Comparison of ENCODE assay signal across 28 cellular contexts in genomic region chr1:183147735-183148134, GRCh38. TPM values are rescaled to one million over a fixed set of nuclear protein-coding genes. Genes with fewer than 3 reads are reported as not detected.
DNase-seq lines count a peak whose midpoint lies in the region; ATAC-seq and TF ChIP-seq lines count a peak whose summit lies in the region.
"Had no signal": no experiment of that assay in that cellular context is flagged by ENCODE, and none has a peak within 500 bp of the region (broad histone marks: within the 10 kb centered on the region; RNA-seq: fewer than 3 reads in every experiment).

No MANE protein-coding gene starts in this region.

- H3K36me3 Mint-ChIP-seq in GM23338 (ENCODE audit: low read depth), result no peaks in the 10 kb centered on the region
- H3K36me3 Mint-ChIP-seq: CD8-positive, alpha-beta T cell; naive thymus-derived CD8-positive, alpha-beta T cell had no signal

- H3K9me3 Mint-ChIP-seq in GM23338, result no peaks in the 10 kb centered on the region
- H3K9me3 Mint-ChIP-seq: activated naive CD8-positive, alpha-beta T cell treated with anti-CD3 and anti-CD28 coated beads, Interleukin-2, amount 50 U/mL, for 24 hours; activated T-cell treated with anti-CD3 and anti-CD28 coated beads, Interleukin-2, amount 50 U/mL, for 24 hours; CD8-positive, alpha-beta T cell; naive thymus-derived CD8-positive, alpha-beta T cell; T-helper 1 cell treated with Interleukin-12 subunit alpha and Interleukin-12 subunit beta and Interleukin-4 antibody, amounts not matched to agents 30 μg/mL and 1 μg/mL, for 36 hours had no signal

- H3K4me2 ChIP-seq in GM23338, result no peak overlapping the region

- no peak for DNase-seq in GM23338 (ENCODE audit: low spot score)
- DNase-seq in RWPE2 (ENCODE audit: low spot score), result no peak
- DNase-seq in fibroblast of gingiva (ENCODE audit: low read depth), result peak; percentile 35
- no peak for DNase-seq in sigmoid colon
- no peak for DNase-seq in stimulated activated CD4-positive, alpha-beta T cell treated with anti-CD3 and anti-CD28 coated beads, Interleukin-15, amount 100 ng/mL, for 24 hours
- DNase-seq: activated gamma-delta T cell treated with Interleukin-2 at 50 U/mL for 16 hours; activated naive CD8-positive, alpha-beta T cell treated with anti-CD3 and anti-CD28 coated beads, Interleukin-2, amount 50 U/mL, for 24 hours; activated T-cell treated with anti-CD3 and anti-CD28 coated beads, Interleukin-2, amount 50 U/mL, for 24 hours; CD8-positive, alpha-beta T cell; cortex of kidney; Karpas-422; left cardiac atrium; MV-4-11; naive thymus-derived CD8-positive, alpha-beta T cell; NCI-H1694; NCI-H2171; NCI-H524; NK-92 treated with Interleukin-12 subunit alpha and Interleukin-12 subunit beta, amount 100 ng/mL, for 24 hours; retina; stimulated activated CD4-positive, alpha-beta T cell treated with anti-CD3 and anti-CD28 coated beads, Interleukin-4, amount 100 ng/mL, for 4 hours; stimulated activated naive CD4-positive, alpha-beta T cell; tibial artery had no signal

- H3K27ac Mint-ChIP-seq in GM23338, result no peak overlapping the region
- H3K27ac Mint-ChIP-seq: activated naive CD8-positive, alpha-beta T cell treated with anti-CD3 and anti-CD28 coated beads, Interleukin-2, amount 50 U/mL, for 24 hours; activated T-cell treated with anti-CD3 and anti-CD28 coated beads, Interleukin-2, amount 50 U/mL, for 24 hours; CD8-positive, alpha-beta T cell; naive thymus-derived CD8-positive, alpha-beta T cell; T-helper 1 cell treated with Interleukin-12 subunit alpha and Interleukin-12 subunit beta and Interleukin-4 antibody, amounts not matched to agents 30 μg/mL and 1 μg/mL, for 36 hours had no signal

- TF ChIP-seq CTCF in GM23338 (conservative IDR thresholded peaks at IDR 0.05; ENCODE audit: low read depth in 2 of 2) (no peak), RWPE2 (IDR thresholded peaks at IDR 0.05; ENCODE audit: poor library complexity, severe bottlenecking) (no peak), sigmoid colon (IDR thresholded peaks at IDR 0.05) (no peak)

- H3K36me3 ChIP-seq in GM23338 (ENCODE audit: insufficient read depth) (0 out of 2 replicates have a peak, but pooled peaks cover 3% of the 10 kb centered on the region), RWPE2 (ENCODE audit: low read depth) (peaks cover 20% of the 10 kb centered on the region), sigmoid colon (peaks cover 0 to 23% (median 10%) of the 10 kb centered on the region in 4 donors)

- H3K27me3 Mint-ChIP-seq in GM23338 (ENCODE audit: insufficient read depth, low read depth, poor library complexity), result no peaks in the 10 kb centered on the region

- H3K4me3 Mint-ChIP-seq in GM23338, result no peak overlapping the region
- H3K4me3 Mint-ChIP-seq: activated naive CD8-positive, alpha-beta T cell treated with anti-CD3 and anti-CD28 coated beads, Interleukin-2, amount 50 U/mL, for 24 hours; activated T-cell treated with anti-CD3 and anti-CD28 coated beads, Interleukin-2, amount 50 U/mL, for 24 hours; CD8-positive, alpha-beta T cell; mesothelial cell of epicardium; naive thymus-derived CD8-positive, alpha-beta T cell; T-helper 1 cell treated with Interleukin-12 subunit alpha and Interleukin-12 subunit beta and Interleukin-4 antibody, amounts not matched to agents 30 μg/mL and 1 μg/mL, for 36 hours had no signal

- H3K4me1 ChIP-seq in GM23338 (ENCODE audit: insufficient read depth) (no peaks in the 10 kb centered on the region), RWPE2 (ENCODE audit: insufficient read depth, poor library complexity, severe bottlenecking) (peaks cover 8% of the 10 kb centered on the region), sigmoid colon (peaks cover 0 to 15% (median 10%) of the 10 kb centered on the region in 4 donors)

- no peaks in the 10 kb centered on the region for H3F3A ChIP-seq in GM23338 (replicated peaks; ENCODE audit: low read depth)

- intact Hi-C loops in sigmoid colon (cut with DNase I), result loop anchor here (5.0 kb wide), 1 partner anchor 185 kb away; no protein-coding TSS in a partner anchor

- WGBS in sigmoid colon, 2 donors, result 96 to 97% methylated on average over 2 of the region's 2 CpGs

- H3K4me3 ChIP-seq in GM23338 (no peak overlapping the region), RWPE2 (ENCODE audit: severe bottlenecking) (no peak overlapping the region), sigmoid colon (no peak overlapping the region)
- H3K4me3 ChIP-seq: SJSA1, tibial artery had no signal

- no peak overlapping the region for H2AFZ ChIP-seq in GM23338

- no peaks in the 10 kb centered on the region for H3K9me2 ChIP-seq in GM23338 (ENCODE audit: insufficient read depth)

- no peak for TF ChIP-seq EP300 in sigmoid colon (IDR thresholded peaks at IDR 0.05)

- ATAC-seq in GM23338, result peak; percentile 23; the same call in 1 of the 3 replicates
- no peak for ATAC-seq in RWPE2 (ENCODE audit: low read depth)
- ATAC-seq in HG03457 (IDR thresholded peaks at IDR 0.05; ENCODE audit: unreplicated experiment), result no peak
- no peak for ATAC-seq in HG03342 (IDR thresholded peaks at IDR 0.05; ENCODE audit: unreplicated experiment)
- ATAC-seq: activated naive CD8-positive, alpha-beta T cell treated with anti-CD3 and anti-CD28 coated beads, Interleukin-2, amount 50 U/mL, for 24 hours; CD8-positive, alpha-beta T cell; naive thymus-derived CD8-positive, alpha-beta T cell had no signal

- no peaks in the 10 kb centered on the region for H4K20me1 ChIP-seq in GM23338 (replicated peaks; ENCODE audit: insufficient read depth)

- no peak overlapping the region for H3K27ac ChIP-seq in GM23338 (ENCODE audit: low read depth)
- peak overlapping the region; percentile 82 for H3K27ac ChIP-seq in RWPE2 (ENCODE audit: poor library complexity, severe bottlenecking)
- peak overlapping the region in 3 of 4 donors; percentile 34 to 70 (median 54) for H3K27ac ChIP-seq in sigmoid colon
- H3K27ac ChIP-seq: SJSA1 had no signal

- H3K27me3 ChIP-seq in GM23338 (ENCODE audit: insufficient read depth), result no peaks in the 10 kb centered on the region
- no peaks in the 10 kb centered on the region for H3K27me3 ChIP-seq in RWPE2 (ENCODE audit: insufficient read depth, poor library complexity, severe bottlenecking)
- H3K27me3 ChIP-seq in sigmoid colon, result no peaks in the 10 kb centered on the region
- H3K27me3 ChIP-seq: SJSA1, tibial artery had no signal

- H3K9me3 ChIP-seq in RWPE2 (ENCODE audit: severe bottlenecking), result no peaks in the 10 kb centered on the region
- H3K9me3 ChIP-seq in sigmoid colon, result no peaks in the 10 kb centered on the region
- H3K9me3 ChIP-seq: SJSA1, tibial artery had no signal

- no peak for TF ChIP-seq POLR2A in sigmoid colon (IDR thresholded peaks at IDR 0.05)

- H3K79me2 ChIP-seq in GM23338 (replicated peaks; ENCODE audit: insufficient read depth), result no peaks in the 10 kb centered on the region

- H3K4me1 Mint-ChIP-seq in GM23338, result peaks cover 2% of the 10 kb centered on the region; the same call in 1 of the 3 replicates
- H3K4me1 Mint-ChIP-seq: activated naive CD8-positive, alpha-beta T cell treated with anti-CD3 and anti-CD28 coated beads, Interleukin-2, amount 50 U/mL, for 24 hours; mesothelial cell of epicardium; naive thymus-derived CD8-positive, alpha-beta T cell had no signal

TF ChIP-seq in GM23338, 12 proteins besides CTCF, POLR2A, EP300 and RAD21 (continues in another document):
- TF ChIP-seq POLR2AphosphoS5 (IDR thresholded peaks at IDR 0.05; ENCODE audit: low read depth), result no peak
- TF ChIP-seq CREB1 (CRISPR knock-in tag; IDR thresholded peaks at IDR 0.05; ENCODE audit: low read depth), result no peak
- no peak for TF ChIP-seq REST (IDR thresholded peaks at IDR 0.05; ENCODE audit: unreplicated experiment)
- TF ChIP-seq JUNB (IDR thresholded peaks at IDR 0.05; ENCODE audit: unreplicated experiment), result no peak
- TF ChIP-seq EZH2 (IDR thresholded peaks at IDR 0.05; ENCODE audit: low read depth, unreplicated experiment), result no peak
- TF ChIP-seq, protein P1, sequence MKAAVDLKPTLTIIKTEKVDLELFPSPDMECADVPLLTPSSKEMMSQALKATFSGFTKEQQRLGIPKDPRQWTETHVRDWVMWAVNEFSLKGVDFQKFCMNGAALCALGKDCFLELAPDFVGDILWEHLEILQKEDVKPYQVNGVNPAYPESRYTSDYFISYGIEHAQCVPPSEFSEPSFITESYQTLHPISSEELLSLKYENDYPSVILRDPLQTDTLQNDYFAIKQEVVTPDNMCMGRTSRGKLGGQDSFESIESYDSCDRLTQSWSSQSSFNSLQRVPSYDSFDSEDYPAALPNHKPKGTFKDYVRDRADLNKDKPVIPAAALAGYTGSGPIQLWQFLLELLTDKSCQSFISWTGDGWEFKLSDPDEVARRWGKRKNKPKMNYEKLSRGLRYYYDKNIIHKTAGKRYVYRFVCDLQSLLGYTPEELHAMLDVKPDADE (IDR thresholded peaks at IDR 0.05), result no peak

RNA-seq across cellular contexts. Expression of gene LAMC2, which starts 38.3 kb away (rescaled TPM):
- total RNA-seq in GM23338 (2014; rRNA removed; shearing (Covaris generic)), result 19.0 and 19.5 TPM in 2 replicates
- 3.4 and 4.3 TPM in 2 replicates for polyA plus RNA-seq in GM23338 (2016; fragmentation: Nextera tagmentation; extraction: Ambion mirVana)
- total RNA-seq in sigmoid colon, result 1 to 10 TPM; 2.6 to 5.0 (median 3.7) TPM
- polyA plus RNA-seq in sigmoid colon, result 10 to 100 TPM in 1 of 3 donors, 1 to 10 TPM in 2; 4.2 to 24.0 (median 4.8) TPM
- total RNA-seq: activated CD8-positive, alpha-beta memory T cell treated with anti-CD3 and anti-CD28 coated beads for 36 hours; CD8-positive, alpha-beta T cell; naive thymus-derived CD8-positive, alpha-beta T cell had no signal
- polyA plus RNA-seq: naive thymus-derived CD8-positive, alpha-beta T cell had no signal
